ENCODE assay signal across 1 cellular context in the genomic region with DNA sequence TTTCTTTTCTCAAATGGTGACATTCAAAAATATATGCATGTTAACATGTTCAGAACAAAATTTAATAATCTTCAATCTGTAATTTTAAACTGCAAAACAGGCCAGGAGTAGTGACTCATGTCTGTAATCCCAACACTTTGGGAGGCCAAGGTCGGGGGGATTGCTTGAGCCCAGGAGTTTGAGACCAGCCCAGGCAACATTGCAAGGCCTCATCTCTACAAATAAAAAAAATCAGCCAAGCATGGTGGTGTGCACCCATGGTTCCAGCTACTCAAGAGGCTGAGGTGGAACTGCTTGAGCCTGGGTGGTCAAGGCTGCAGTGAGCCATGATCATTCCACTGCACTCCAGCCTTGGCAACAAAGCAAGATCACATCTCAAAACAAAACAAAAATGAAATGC.
TF ChIP-seq lines count a peak whose summit lies in the region.

No MANE protein-coding gene starts in this region.

TF ChIP-seq in GM23338, 12 proteins besides CTCF, POLR2A, EP300 and RAD21 (continued from another document):
- TF ChIP-seq, protein P1, sequence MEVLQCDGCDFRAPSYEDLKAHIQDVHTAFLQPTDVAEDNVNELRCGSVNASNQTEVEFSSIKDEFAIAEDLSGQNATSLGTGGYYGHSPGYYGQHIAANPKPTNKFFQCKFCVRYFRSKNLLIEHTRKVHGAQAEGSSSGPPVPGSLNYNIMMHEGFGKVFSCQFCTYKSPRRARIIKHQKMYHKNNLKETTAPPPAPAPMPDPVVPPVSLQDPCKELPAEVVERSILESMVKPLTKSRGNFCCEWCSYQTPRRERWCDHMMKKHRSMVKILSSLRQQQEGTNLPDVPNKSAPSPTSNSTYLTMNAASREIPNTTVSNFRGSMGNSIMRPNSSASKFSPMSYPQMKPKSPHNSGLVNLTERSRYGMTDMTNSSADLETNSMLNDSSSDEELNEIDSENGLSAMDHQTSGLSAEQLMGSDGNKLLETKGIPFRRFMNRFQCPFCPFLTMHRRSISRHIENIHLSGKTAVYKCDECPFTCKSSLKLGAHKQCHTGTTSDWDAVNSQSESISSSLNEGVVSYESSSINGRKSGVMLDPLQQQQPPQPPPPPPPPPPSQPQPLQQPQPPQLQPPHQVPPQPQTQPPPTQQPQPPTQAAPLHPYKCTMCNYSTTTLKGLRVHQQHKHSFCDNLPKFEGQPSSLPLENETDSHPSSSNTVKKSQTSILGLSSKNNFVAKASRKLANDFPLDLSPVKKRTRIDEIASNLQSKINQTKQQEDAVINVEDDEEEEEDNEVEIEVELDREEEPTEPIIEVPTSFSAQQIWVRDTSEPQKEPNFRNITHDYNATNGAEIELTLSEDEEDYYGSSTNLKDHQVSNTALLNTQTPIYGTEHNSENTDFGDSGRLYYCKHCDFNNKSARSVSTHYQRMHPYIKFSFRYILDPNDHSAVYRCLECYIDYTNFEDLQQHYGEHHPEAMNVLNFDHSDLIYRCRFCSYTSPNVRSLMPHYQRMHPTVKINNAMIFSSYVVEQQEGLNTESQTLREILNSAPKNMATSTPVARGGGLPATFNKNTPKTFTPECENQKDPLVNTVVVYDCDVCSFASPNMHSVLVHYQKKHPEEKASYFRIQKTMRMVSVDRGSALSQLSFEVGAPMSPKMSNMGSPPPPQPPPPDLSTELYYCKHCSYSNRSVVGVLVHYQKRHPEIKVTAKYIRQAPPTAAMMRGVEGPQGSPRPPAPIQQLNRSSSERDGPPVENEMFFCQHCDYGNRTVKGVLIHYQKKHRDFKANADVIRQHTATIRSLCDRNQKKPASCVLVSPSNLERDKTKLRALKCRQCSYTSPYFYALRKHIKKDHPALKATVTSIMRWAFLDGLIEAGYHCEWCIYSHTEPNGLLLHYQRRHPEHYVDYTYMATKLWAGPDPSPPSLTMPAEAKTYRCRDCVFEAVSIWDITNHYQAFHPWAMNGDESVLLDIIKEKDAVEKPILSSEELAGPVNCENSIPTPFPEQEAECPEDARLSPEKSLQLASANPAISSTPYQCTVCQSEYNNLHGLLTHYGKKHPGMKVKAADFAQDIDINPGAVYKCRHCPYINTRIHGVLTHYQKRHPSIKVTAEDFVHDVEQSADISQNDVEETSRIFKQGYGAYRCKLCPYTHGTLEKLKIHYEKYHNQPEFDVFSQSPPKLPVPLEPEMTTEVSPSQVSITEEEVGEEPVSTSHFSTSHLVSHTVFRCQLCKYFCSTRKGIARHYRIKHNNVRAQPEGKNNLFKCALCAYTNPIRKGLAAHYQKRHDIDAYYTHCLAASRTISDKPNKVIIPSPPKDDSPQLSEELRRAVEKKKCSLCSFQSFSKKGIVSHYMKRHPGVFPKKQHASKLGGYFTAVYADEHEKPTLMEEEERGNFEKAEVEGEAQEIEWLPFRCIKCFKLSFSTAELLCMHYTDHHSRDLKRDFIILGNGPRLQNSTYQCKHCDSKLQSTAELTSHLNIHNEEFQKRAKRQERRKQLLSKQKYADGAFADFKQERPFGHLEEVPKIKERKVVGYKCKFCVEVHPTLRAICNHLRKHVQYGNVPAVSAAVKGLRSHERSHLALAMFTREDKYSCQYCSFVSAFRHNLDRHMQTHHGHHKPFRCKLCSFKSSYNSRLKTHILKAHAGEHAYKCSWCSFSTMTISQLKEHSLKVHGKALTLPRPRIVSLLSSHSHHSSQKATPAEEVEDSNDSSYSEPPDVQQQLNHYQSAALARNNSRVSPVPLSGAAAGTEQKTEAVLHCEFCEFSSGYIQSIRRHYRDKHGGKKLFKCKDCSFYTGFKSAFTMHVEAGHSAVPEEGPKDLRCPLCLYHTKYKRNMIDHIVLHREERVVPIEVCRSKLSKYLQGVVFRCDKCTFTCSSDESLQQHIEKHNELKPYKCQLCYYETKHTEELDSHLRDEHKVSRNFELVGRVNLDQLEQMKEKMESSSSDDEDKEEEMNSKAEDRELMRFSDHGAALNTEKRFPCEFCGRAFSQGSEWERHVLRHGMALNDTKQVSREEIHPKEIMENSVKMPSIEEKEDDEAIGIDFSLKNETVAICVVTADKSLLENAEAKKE (CRISPR knock-in tag; IDR thresholded peaks at IDR 0.05): no peak
